26 cellular contexts compared by ENCODE assay signal in the genomic region with DNA sequence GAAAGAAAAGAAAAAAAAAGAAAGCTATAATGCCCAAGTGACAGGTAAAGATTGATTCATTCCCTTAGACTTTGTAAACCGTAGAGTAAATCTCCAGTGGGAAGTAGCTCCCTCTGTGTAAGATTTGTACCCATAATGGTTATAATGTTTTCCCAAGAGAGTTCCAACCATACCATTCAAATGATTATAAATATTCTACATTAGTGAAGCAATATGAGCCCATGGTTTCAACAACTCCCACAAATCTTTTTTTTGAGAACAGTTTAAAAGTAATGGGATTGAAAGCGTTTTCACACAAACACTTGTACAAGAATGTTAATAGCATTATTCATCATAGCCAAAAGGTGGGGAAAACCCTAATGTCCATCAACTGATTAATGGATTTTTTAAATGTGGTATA. TPM values are rescaled to one million over a fixed set of nuclear protein-coding genes. Genes with fewer than 3 reads are reported as not detected.
DNase-seq lines count a peak whose midpoint lies in the region; ATAC-seq and TF ChIP-seq lines count a peak whose summit lies in the region.
"Had no signal": no experiment of that assay in that cellular context is flagged by ENCODE, and none has a peak within 500 bp of the region (broad histone marks: within the 10 kb centered on the region; RNA-seq: fewer than 3 reads in every experiment).

No MANE protein-coding gene starts in this region.

- intact Hi-C loops in dorsolateral prefrontal cortex (cut with DNase I) = no loop called here

- peaks cover 89% of the 10 kb centered on the region for H3K36me3 ChIP-seq in GM23248 (ENCODE audit: low read depth)
- H3K36me3 ChIP-seq: BLaER1 treated with 17β-estradiol and CSF1 and Interleukin-3, amounts not matched to agents 10 nM and 100 nM had no signal

- no peak overlapping the region for H3K4me2 ChIP-seq in GM23248 (ENCODE audit: unreplicated experiment)
- H3K4me2 ChIP-seq: BLaER1 treated with 17β-estradiol and CSF1 and Interleukin-3, amounts not matched to agents 10 nM and 100 nM had no signal

- H3K4me1 ChIP-seq in GM23248 (ENCODE audit: insufficient read depth) = peaks cover 39% of the 10 kb centered on the region
- H3K4me1 ChIP-seq: BLaER1 treated with 17β-estradiol and CSF1 and Interleukin-3, amounts not matched to agents 10 nM and 100 nM; SJSA1 had no signal

- H3K9me3 ChIP-seq in GM23248 (ENCODE audit: low read depth) = no peaks in the 10 kb centered on the region
- H3K9me3 ChIP-seq: BLaER1 treated with 17β-estradiol and CSF1 and Interleukin-3, amounts not matched to agents 10 nM and 100 nM; heart left ventricle; SJSA1; tibial artery had no signal

- H3K27me3 ChIP-seq in GM23248 (replicated peaks; ENCODE audit: insufficient read depth) (no peaks in the 10 kb centered on the region), dorsolateral prefrontal cortex (no peaks in the 10 kb centered on the region)
- H3K27me3 ChIP-seq: BLaER1 treated with 17β-estradiol and CSF1 and Interleukin-3, amounts not matched to agents 10 nM and 100 nM; brain microvascular endothelial cell; heart left ventricle; SJSA1; tibial artery had no signal

- no peaks in the 10 kb centered on the region for H4K20me1 ChIP-seq in GM23248 (ENCODE audit: insufficient read depth)
- H4K20me1 ChIP-seq: BLaER1 treated with 17β-estradiol and CSF1 and Interleukin-3, amounts not matched to agents 10 nM and 100 nM had no signal

- H3K9ac ChIP-seq in GM23248 = no peak overlapping the region
- H3K9ac ChIP-seq: BLaER1 treated with 17β-estradiol and CSF1 and Interleukin-3, amounts not matched to agents 10 nM and 100 nM had no signal

- H2AFZ ChIP-seq in GM23248 = no peak overlapping the region

- DNase-seq in GM23248 = peak; percentile 40
- peak; percentile 88 for DNase-seq in amniotic epithelial cell (ENCODE audit: low read depth)
- no peak for DNase-seq in dorsolateral prefrontal cortex
- DNase-seq in renal cortical epithelial cell (ENCODE audit: low read depth) = peak; percentile 37
- DNase-seq in RKO (ENCODE audit: low spot score) = no peak
- no peak for DNase-seq in activated naive CD4-positive, alpha-beta T cell (lab: John Stamatoyannopoulos, UW)
- no peak for DNase-seq in glomerular visceral epithelial cell (ENCODE audit: extremely low spot score)
- DNase-seq: ACHN; activated CD4-positive, alpha-beta T cell treated with anti-CD3 and anti-CD28 coated beads for 48 hours; activated effector memory CD4-positive, alpha-beta T cell treated with anti-CD3 and anti-CD28 coated beads, Interleukin-2, amount 50 U/mL, for 16 hours; activated naive CD8-positive, alpha-beta T cell treated with anti-CD3 and anti-CD28 coated beads, Interleukin-2, amount 10 ng/mL, durations not matched to agents 7 days and 5 days; brain microvascular endothelial cell; DMS53; effector CD8-positive, alpha-beta T cell; heart left ventricle; Kasumi-1; left ventricle myocardium superior; NCI-H1417 treated with DMSO at 0.1 percent for 48 hours; NCI-H2081; NCI-H774; stimulated activated CD4-positive, alpha-beta T cell treated with anti-CD3 and anti-CD28 coated beads, Interleukin-4, amount 100 ng/mL, for 4 hours; tibial artery had no signal

- 88 to 96% methylated on average over 2 of the region's 2 CpGs for WGBS in GM23248 (ENCODE audit: low coverage in 1 of 2, low lambda C conversion rate in 2 of 2, missing lambda C conversion rate in 2 of 2), 2 experiments

- TF ChIP-seq CTCF in dorsolateral prefrontal cortex (IDR thresholded peaks at IDR 0.05 in 54 of 56, conservative IDR thresholded peaks at IDR 0.05 in 2 of 56; ENCODE audit: low read depth in 1 of 56, partially characterized antibody in 56 of 56) = no peak

- H3K27ac ChIP-seq in GM23248 (no peak overlapping the region), dorsolateral prefrontal cortex (peak overlapping the region in 48 of 59 donors; percentile 4 to 91 (median 74))
- H3K27ac ChIP-seq: BLaER1 treated with 17β-estradiol and CSF1 and Interleukin-3, amounts not matched to agents 10 nM and 100 nM; brain microvascular endothelial cell; SJSA1 had no signal

- in situ Hi-C loops in GM23248 (cut with MboI) = no loop called here

- H3K79me2 ChIP-seq in GM23248 (ENCODE audit: insufficient read depth) = peaks cover 29% of the 10 kb centered on the region

- H3K4me3 ChIP-seq in GM23248 = no peak overlapping the region
- no peak overlapping the region for H3K4me3 ChIP-seq in dorsolateral prefrontal cortex
- H3K4me3 ChIP-seq: BLaER1 treated with 17β-estradiol and CSF1 and Interleukin-3, amounts not matched to agents 10 nM and 100 nM; heart left ventricle; SJSA1; tibial artery had no signal

- no peak for ATAC-seq in HG03469 (IDR thresholded peaks at IDR 0.05; ENCODE audit: unreplicated experiment)
- ATAC-seq: HCT116, heart left ventricle, left ventricle myocardium superior had no signal

- H3F3A ChIP-seq in GM23248 (ENCODE audit: insufficient read depth) = peaks cover 55% of the 10 kb centered on the region

- H3K9me2 ChIP-seq in GM23248 (ENCODE audit: insufficient read depth) = no peaks in the 10 kb centered on the region

RNA-seq across cellular contexts. Expression of a gene that starts 58.0 kb away (rescaled TPM):
- 88.5 and 90.4 TPM in 2 replicates for total RNA-seq in GM23248 (2014; rRNA removed; shearing (Covaris generic))
- 128 and 129 TPM in 2 replicates for polyA plus RNA-seq in GM23248 (2016; fragmentation: Nextera tagmentation; extraction: Ambion mirVana)
- total RNA-seq in dorsolateral prefrontal cortex (100 to 1,000 TPM in 33 of 120 experiments, 10 to 100 TPM in 87; 39.5 to 205 (median 86.4) TPM), renal cortical epithelial cell (66.9 and 86.0 TPM in 2 replicates)

Comparison
In these comparisons a context has a peak if more than half of its experiments do, and no peak if none do; other contexts are left out.
1. DNase-seq: peak in GM23248 (single experiment), amniotic epithelial cell (single experiment) and renal cortical epithelial cell (single experiment); none in dorsolateral prefrontal cortex (0 of 10), RKO (single experiment), activated naive CD4-positive, alpha-beta T cell (0 of 4) and glomerular visceral epithelial cell (single experiment).